ENCODE assay signal across 14 cellular contexts in the genomic region with DNA sequence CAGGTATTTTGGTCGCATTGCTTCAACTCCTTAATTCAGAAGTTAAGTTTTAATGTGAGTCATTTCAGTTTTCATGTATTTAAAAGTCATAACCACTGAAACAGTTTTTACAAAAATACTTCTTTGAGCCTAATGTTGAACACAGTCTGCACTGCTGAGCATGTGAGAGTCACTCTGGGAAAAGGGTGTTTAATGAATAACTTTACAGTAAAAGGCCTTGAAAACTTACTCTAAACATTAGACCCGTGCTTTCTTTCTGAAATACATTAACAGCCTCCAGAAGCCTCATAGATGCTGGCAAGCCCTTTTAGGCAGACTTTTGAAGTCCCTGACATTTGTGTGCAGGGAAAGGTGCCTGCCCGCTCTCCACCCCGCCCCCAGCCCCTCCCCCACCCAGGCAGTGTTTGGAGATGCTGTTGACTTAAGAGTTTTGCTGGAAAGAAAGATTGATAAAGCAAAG.
DNase-seq lines count a peak whose midpoint lies in the region; ATAC-seq and TF ChIP-seq lines count a peak whose summit lies in the region.
"Had no signal": no experiment of that assay in that cellular context is flagged by ENCODE, and none has a peak within 500 bp of the region (broad histone marks: within the 10 kb centered on the region; RNA-seq: fewer than 3 reads in every experiment).

No MANE protein-coding gene starts in this region.

- no peak for TF ChIP-seq POLR2A in upper lobe of left lung (IDR thresholded peaks at IDR 0.05)
- TF ChIP-seq POLR2A in prostate gland (IDR thresholded peaks at IDR 0.05), result no peak

- TF ChIP-seq EP300 in upper lobe of left lung (IDR thresholded peaks at IDR 0.05), result no peak

- H3K36me3 Mint-ChIP-seq in chondrocyte (ENCODE audit: low read depth), result peaks cover 10% of the 10 kb centered on the region

- H3K4me1 ChIP-seq in upper lobe of left lung, result peaks cover 6 to 17% (median 8%) of the 10 kb centered on the region in 4 donors
- H3K4me1 ChIP-seq in prostate gland (replicated peaks), result no peaks in the 10 kb centered on the region

- no peak overlapping the region for H3K27ac ChIP-seq in upper lobe of left lung
- H3K27ac ChIP-seq in prostate gland, result peak overlapping the region in 1 of 2 donors; percentile 41
- H3K27ac ChIP-seq: adrenal gland, GM23248 had no signal

- no peak for TF ChIP-seq CTCF in chondrocyte (IDR thresholded peaks at IDR 0.05)
- no peak for TF ChIP-seq CTCF in upper lobe of left lung (IDR thresholded peaks at IDR 0.05)
- no peak for TF ChIP-seq CTCF in prostate gland (IDR thresholded peaks at IDR 0.05)

- H3K27me3 ChIP-seq in upper lobe of left lung (no peaks in the 10 kb centered on the region), prostate gland (replicated peaks; ENCODE audit: insufficient read depth) (no peaks in the 10 kb centered on the region)
- H3K27me3 ChIP-seq: adrenal gland had no signal

- peak overlapping the region; percentile 36 for H3K27ac Mint-ChIP-seq in chondrocyte (ENCODE audit: unreplicated experiment)
- H3K27ac Mint-ChIP-seq: activated CD4-positive, alpha-beta T cell treated with anti-CD3 and anti-CD28 coated beads, Interleukin-2, amount 10 ng/mL, durations not matched to agents 24 days and 14 days had no signal

- intact Hi-C loops in prostate gland (cut with DNase I), result loop anchor here (5.0 to 10.0 kb wide), 3 partner anchors 61 to 997 kb away; no protein-coding TSS in a partner anchor

- H3K9me3 ChIP-seq in upper lobe of left lung (no peaks in the 10 kb centered on the region), prostate gland (no peaks in the 10 kb centered on the region)
- H3K9me3 ChIP-seq: adrenal gland had no signal

- 31 to 43% methylated on average over 4 of the region's 4 CpGs for WGBS in upper lobe of left lung, 2 donors
- WGBS in prostate gland, result 41% methylated on average over 4 of the region's 4 CpGs

- no peaks in the 10 kb centered on the region for H3K9me3 Mint-ChIP-seq in chondrocyte (ENCODE audit: low read depth)
- H3K9me3 Mint-ChIP-seq: activated CD4-positive, alpha-beta T cell treated with anti-CD3 and anti-CD28 coated beads, Interleukin-2, amount 10 ng/mL, durations not matched to agents 24 days and 14 days had no signal

- ATAC-seq in GM21381 (IDR thresholded peaks at IDR 0.05; ENCODE audit: unreplicated experiment) (peak; percentile 87), HG03060 (IDR thresholded peaks at IDR 0.05; ENCODE audit: low read depth, unreplicated experiment) (peak; percentile 75), upper lobe of left lung (ENCODE audit: low FRiP score in 2 of 2) (no peak)

- no peaks in the 10 kb centered on the region for H3K27me3 Mint-ChIP-seq in chondrocyte (ENCODE audit: low read depth)
- H3K27me3 Mint-ChIP-seq: activated CD4-positive, alpha-beta T cell treated with anti-CD3 and anti-CD28 coated beads, Interleukin-2, amount 10 ng/mL, durations not matched to agents 24 days and 14 days had no signal

- no peak overlapping the region for H3K4me3 Mint-ChIP-seq in chondrocyte (ENCODE audit: unreplicated experiment)
- H3K4me3 Mint-ChIP-seq: activated CD4-positive, alpha-beta T cell treated with anti-CD3 and anti-CD28 coated beads, Interleukin-2, amount 10 ng/mL, durations not matched to agents 24 days and 14 days had no signal

- H3K36me3 ChIP-seq in upper lobe of left lung, result no peaks in the 10 kb centered on the region
- no peaks in the 10 kb centered on the region for H3K36me3 ChIP-seq in prostate gland
- H3K36me3 ChIP-seq: adrenal gland had no signal

- in situ Hi-C loops in ACHN (cut with HindIII; ENCODE audit: low pct_ligation_motif_present, low pct_unique_long_range_greater_than_20kb, low sequenced_read_pairs), result no loop called here

- H3K4me3 ChIP-seq in upper lobe of left lung (no peak overlapping the region), prostate gland (no peak overlapping the region)
- H3K4me3 ChIP-seq: adrenal gland, GM23248 had no signal

- H3K4me1 Mint-ChIP-seq in chondrocyte (ENCODE audit: low read depth), result peaks cover 19% of the 10 kb centered on the region
- H3K4me1 Mint-ChIP-seq: activated CD4-positive, alpha-beta T cell treated with anti-CD3 and anti-CD28 coated beads, Interleukin-2, amount 10 ng/mL, durations not matched to agents 24 days and 14 days had no signal

- DNase-seq in ACHN (peak; percentile 80), chondrocyte (ENCODE audit: low spot score) (no peak), upper lobe of left lung (no peak), prostate gland (ENCODE audit: low spot score) (no peak), NCI-H748 treated with DMSO at 0.1 percent for 48 hours (lab: John Stamatoyannopoulos, UW) (no peak), RPMI8226 (no peak)
- DNase-seq: activated CD4-positive, alpha-beta T cell treated with anti-CD3 and anti-CD28 coated beads, Interleukin-2, amount 10 ng/mL, durations not matched to agents 24 days and 14 days; adrenal gland; GM23248; KG1; NCI-H446; stimulated activated CD4-positive, alpha-beta T cell treated with anti-CD3 and anti-CD28 coated beads, Interleukin-4, amount 100 ng/mL, for 4 hours had no signal

Comparison
In these comparisons a context has a peak if more than half of its experiments do, and no peak if none do; other contexts are left out.
1. ATAC-seq: peak in GM21381 (single experiment) and HG03060 (single experiment); none in upper lobe of left lung (0 of 2).